26 cellular contexts compared by ENCODE assay signal in genomic region chr1:55353709-55354620, GRCh38.
A peak's percentile ranks its signal among the peaks of the same experiment; 100 is the strongest.
DNase-seq lines count a peak whose midpoint lies in the region; ATAC-seq and TF ChIP-seq lines count a peak whose summit lies in the region.
"Had no signal": no experiment of that assay in that cellular context is flagged by ENCODE, and none has a peak within 500 bp of the region (broad histone marks: within the 10 kb centered on the region; RNA-seq: fewer than 3 reads in every experiment).

No MANE protein-coding gene starts in this region.

- H3K27ac Mint-ChIP-seq in CD8-positive, alpha-beta memory T cell, result no peak overlapping the region
- H3K27ac Mint-ChIP-seq: activated T-cell treated with anti-CD3 and anti-CD28 coated beads, Interleukin-2, amount 50 U/mL, for 72 hours; B cell had no signal

- no peak overlapping the region for H3K9ac ChIP-seq in skeletal muscle tissue (ENCODE audit: low read depth in 1 of 3, low read length in 3 of 3)

- POLR2A ChIA-PET in CD8-positive, alpha-beta memory T cell (lab: Charles Lee), result no interaction called here

- peak; percentile 55 for DNase-seq in DMS 273 (lab: John Stamatoyannopoulos, UW; ENCODE audit: unreplicated experiment)
- DNase-seq in DMS 273 treated with DMSO at 0.1 percent for 48 hours (lab: John Stamatoyannopoulos, UW), result no peak
- DNase-seq in NCI-H1694 treated with DMSO at 0.1 percent for 48 hours (lab: John Stamatoyannopoulos, UW), result peak; percentile 52
- peak; percentile 17 to 23 for DNase-seq in foreskin keratinocyte
- DNase-seq in CD8-positive, alpha-beta memory T cell, result no peak
- no peak for DNase-seq in occipital lobe (lab: John Stamatoyannopoulos, UW)
- DNase-seq: activated CD4-positive, alpha-beta T cell treated with anti-CD3 and anti-CD28 coated beads for 4 hours; activated naive CD4-positive, alpha-beta T cell treated with anti-CD3 and anti-CD28 coated beads, Interleukin-2, amount 50 U/mL, for 16 hours; activated T-cell treated with anti-CD3 and anti-CD28 coated beads, Interleukin-2, amount 50 U/mL, for 72 hours; anterior cingulate cortex; erythroblast; GOT3; left cardiac atrium; NCI-H1417; NCI-H748 treated with DMSO at 0.1 percent for 48 hours; SHP77; spleen; stimulated activated CD4-positive, alpha-beta T cell treated with anti-CD3 and anti-CD28 coated beads, Interleukin-4, amount 100 ng/mL, for 4 hours; upper lobe of right lung had no signal

- H3K27me3 Mint-ChIP-seq in CD8-positive, alpha-beta memory T cell, result peaks cover 6 to 50% of the 10 kb centered on the region in 2 donors

- H3K36me3 Mint-ChIP-seq in CD8-positive, alpha-beta memory T cell, result no peaks in the 10 kb centered on the region

- TF ChIP-seq CTCF in foreskin keratinocyte (conservative IDR thresholded peaks at IDR 0.05), result no peak

- no peaks in the 10 kb centered on the region for H3K4me1 Mint-ChIP-seq in CD8-positive, alpha-beta memory T cell
- H3K4me1 Mint-ChIP-seq: B cell; central memory CD8-positive, alpha-beta T cell; neural crest cell had no signal

- no peak overlapping the region for H3K4me3 Mint-ChIP-seq in CD8-positive, alpha-beta memory T cell
- H3K4me3 Mint-ChIP-seq: activated T-cell treated with anti-CD3 and anti-CD28 coated beads, Interleukin-2, amount 50 U/mL, for 72 hours; B cell; central memory CD8-positive, alpha-beta T cell; neural crest cell had no signal

- peaks cover 14% of the 10 kb centered on the region for H3K27me3 ChIP-seq in foreskin keratinocyte
- H3K27me3 ChIP-seq in skeletal muscle tissue (ENCODE audit: control insufficient read depth in 3 of 3, insufficient read depth in 3 of 3, low read length in 3 of 3), result no peaks in the 10 kb centered on the region
- peaks cover 3% of the 10 kb centered on the region for H3K27me3 ChIP-seq in CD8-positive, alpha-beta memory T cell (ENCODE audit: insufficient read depth, low read length, poor library complexity, severe bottlenecking)
- H3K27me3 ChIP-seq: spleen, upper lobe of right lung had no signal

- H3K36me3 ChIP-seq in skeletal muscle tissue (ENCODE audit: control insufficient read depth in 3 of 3, insufficient read depth in 3 of 3, low read length in 3 of 3), result no peaks in the 10 kb centered on the region
- no peaks in the 10 kb centered on the region for H3K36me3 ChIP-seq in CD8-positive, alpha-beta memory T cell (ENCODE audit: insufficient read depth, low read length)
- H3K36me3 ChIP-seq: prostate gland, spleen, upper lobe of right lung had no signal

- CTCF ChIA-PET in CD8-positive, alpha-beta memory T cell (lab: Charles Lee), result no interaction called here

- H3K4me1 ChIP-seq in foreskin keratinocyte (no peaks in the 10 kb centered on the region), skeletal muscle tissue (ENCODE audit: control insufficient read depth in 3 of 3, insufficient read depth in 3 of 3, low read length in 3 of 3) (peaks cover 11 to 23% (median 14%) of the 10 kb centered on the region in 3 donors)
- H3K4me1 ChIP-seq in CD8-positive, alpha-beta memory T cell (ENCODE audit: insufficient read depth, low read length), result no peaks in the 10 kb centered on the region
- H3K4me1 ChIP-seq: prostate gland, upper lobe of right lung had no signal

- no peak overlapping the region for H3K27ac ChIP-seq in foreskin keratinocyte
- peak overlapping the region; percentile 23 for H3K27ac ChIP-seq in skeletal muscle tissue (ENCODE audit: low read depth, low read length)
- no peak overlapping the region for H3K27ac ChIP-seq in CD8-positive, alpha-beta memory T cell (ENCODE audit: low read depth, low read length)
- H3K27ac ChIP-seq: 22Rv1, prostate gland, upper lobe of right lung had no signal

- H3K9me3 Mint-ChIP-seq in CD8-positive, alpha-beta memory T cell, result no peaks in the 10 kb centered on the region
- H3K9me3 Mint-ChIP-seq: activated T-cell treated with anti-CD3 and anti-CD28 coated beads, Interleukin-2, amount 50 U/mL, for 72 hours; central memory CD8-positive, alpha-beta T cell; neural crest cell had no signal

- H3K4me3 ChIP-seq in skeletal muscle tissue (ENCODE audit: low read length in 3 of 3), result no peak overlapping the region
- H3K4me3 ChIP-seq in CD8-positive, alpha-beta memory T cell (ENCODE audit: low read length), result no peak overlapping the region
- H3K4me3 ChIP-seq: prostate gland, spleen, upper lobe of right lung had no signal

- peak; percentile 64 for ATAC-seq in foreskin keratinocyte
- no peak for ATAC-seq in GM21619 (IDR thresholded peaks at IDR 0.05; ENCODE audit: unreplicated experiment)
- ATAC-seq: activated T-cell treated with anti-CD3 and anti-CD28 coated beads, Interleukin-2, amount 50 U/mL, for 72 hours; upper lobe of right lung had no signal

- no peaks in the 10 kb centered on the region for H3K9me3 ChIP-seq in skeletal muscle tissue (ENCODE audit: control insufficient read depth in 3 of 3, low read length in 3 of 3)
- H3K9me3 ChIP-seq in CD8-positive, alpha-beta memory T cell (ENCODE audit: low read length), result no peaks in the 10 kb centered on the region
- H3K9me3 ChIP-seq: prostate gland, spleen, upper lobe of right lung had no signal

Comparison
In these comparisons a context has a peak if more than half of its experiments do, and no peak if none do; other contexts are left out.
1. DNase-seq: peak in DMS 273 (single experiment), NCI-H1694 treated with DMSO at 0.1 percent for 48 hours (single experiment) and foreskin keratinocyte (2 of 2); none in DMS 273 treated with DMSO at 0.1 percent for 48 hours (single experiment), CD8-positive, alpha-beta memory T cell (0 of 5) and occipital lobe (single experiment).